In the genomic region with DNA sequence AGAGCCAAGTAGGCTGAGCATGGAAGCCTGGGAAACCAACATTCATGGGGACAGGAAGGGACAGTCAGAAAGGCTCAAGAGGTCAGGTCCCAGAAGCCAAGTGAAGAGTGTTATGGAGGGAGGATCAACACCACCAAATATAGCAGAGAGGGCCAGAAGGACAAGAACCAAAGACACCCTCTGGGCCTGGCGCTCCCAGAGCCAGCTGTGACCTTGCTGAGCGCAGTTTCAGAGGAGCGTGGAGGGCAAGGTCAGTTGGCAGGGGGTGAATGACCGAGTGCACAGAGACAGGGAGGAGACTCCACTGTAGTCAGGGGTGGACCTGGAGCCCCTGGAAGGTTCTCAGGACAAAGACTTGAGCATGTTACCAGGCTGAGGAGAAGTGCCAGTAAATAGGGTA, we compare ENCODE assay signal across 21 cellular contexts. TPM values are rescaled to one million over a fixed set of nuclear protein-coding genes. Genes with fewer than 3 reads are reported as not detected.
A peak's percentile ranks its signal among the peaks of the same experiment; 100 is the strongest.
DNase-seq lines count a peak whose midpoint lies in the region; ATAC-seq, FAIRE-seq and TF ChIP-seq lines count a peak whose summit lies in the region.
"Had no signal": no experiment of that assay in that cellular context is flagged by ENCODE, and none has a peak within 500 bp of the region (broad histone marks: within the 10 kb centered on the region; RNA-seq: fewer than 3 reads in every experiment).

No MANE protein-coding gene starts in this region.

- no peak overlapping the region for H2BK5ac ChIP-seq in neuronal stem cell (ENCODE audit: low read length)

- in situ Hi-C loops in HepG2 (cut with HindIII; ENCODE audit: extremely low pct_ligation_motif_present, low pct_unique_long_range_greater_than_20kb) = no loop called here

- no peaks in the 10 kb centered on the region for H3K79me2 ChIP-seq in HepG2 (ENCODE audit: insufficient read depth, low read length)

- peaks cover 14% of the 10 kb centered on the region for H3K27me3 Mint-ChIP-seq in endothelial cell (ENCODE audit: unreplicated experiment)
- peaks cover 13% of the 10 kb centered on the region for H3K27me3 Mint-ChIP-seq in activated naive CD4-positive, alpha-beta T cell treated with anti-CD3 and anti-CD28 coated beads, Interleukin-2, amount 10 ng/mL, durations not matched to agents 7 days and 5 days

- no peaks in the 10 kb centered on the region for H3K4me1 ChIP-seq in liver (ENCODE audit: control insufficient read depth in 4 of 4, insufficient read depth in 4 of 4, low read length in 3 of 4)
- H3K4me1 ChIP-seq in HepG2 (ENCODE audit: insufficient read depth, low read length) = peaks cover 10% of the 10 kb centered on the region
- peaks cover 0 to 6% of the 10 kb centered on the region in 2 donors for H3K4me1 ChIP-seq in neuronal stem cell (ENCODE audit: control insufficient read depth in 2 of 2, insufficient read depth in 1 of 2, low read depth in 1 of 2, low read length in 2 of 2)

- intact Hi-C loops in HepG2 (cut with micrococcal nuclease; ENCODE audit: unreplicated experiment) = no loop called here

- no peak overlapping the region for H3K27ac Mint-ChIP-seq in endothelial cell (ENCODE audit: unreplicated experiment)
- H3K27ac Mint-ChIP-seq in activated naive CD4-positive, alpha-beta T cell treated with anti-CD3 and anti-CD28 coated beads, Interleukin-2, amount 10 ng/mL, durations not matched to agents 7 days and 5 days = no peak overlapping the region
- H3K27ac Mint-ChIP-seq: CD4-positive, alpha-beta T cell had no signal

- H3K4me3 ChIP-seq in liver (ENCODE audit: low read depth in 1 of 3, low read length in 3 of 3) (no peak overlapping the region), HepG2 (replicated peaks in 1 of 3; ENCODE audit: insufficient read depth in 1 of 3, low read depth in 2 of 3, low read length in 3 of 3) (no peak overlapping the region), neuronal stem cell (ENCODE audit: low read length in 2 of 2) (no peak overlapping the region)
- H3K4me3 ChIP-seq: GM23248 had no signal

- no peak for FAIRE-seq in HepG2 (lab: Jason Lieb, UNC)
- FAIRE-seq: GM12891, GM19239, H54 had no signal

- no peak overlapping the region for H3K18ac ChIP-seq in neuronal stem cell (ENCODE audit: low read length)

- H3K23ac ChIP-seq in neuronal stem cell (ENCODE audit: low read depth, low read length, poor library complexity) = no peak overlapping the region

- peaks cover 28% of the 10 kb centered on the region for H3K36me3 Mint-ChIP-seq in endothelial cell (ENCODE audit: low read depth, unreplicated experiment)
- peaks cover 4% of the 10 kb centered on the region for H3K36me3 Mint-ChIP-seq in activated naive CD4-positive, alpha-beta T cell treated with anti-CD3 and anti-CD28 coated beads, Interleukin-2, amount 10 ng/mL, durations not matched to agents 7 days and 5 days

- TF ChIP-seq RAD21 in liver (IDR thresholded peaks at IDR 0.05) = no peak
- no peak for TF ChIP-seq RAD21 in HepG2 (CRISPR knock-in tag; IDR thresholded peaks at IDR 0.05)

- H2BK15ac ChIP-seq in neuronal stem cell (ENCODE audit: low read length) = no peak overlapping the region

- peak overlapping the region; percentile 12 for H3K4me3 Mint-ChIP-seq in endothelial cell (ENCODE audit: unreplicated experiment)
- H3K4me3 Mint-ChIP-seq in activated naive CD4-positive, alpha-beta T cell treated with anti-CD3 and anti-CD28 coated beads, Interleukin-2, amount 10 ng/mL, durations not matched to agents 7 days and 5 days = no peak overlapping the region
- H3K4me3 Mint-ChIP-seq: CD4-positive, alpha-beta T cell had no signal

- no peaks in the 10 kb centered on the region for H3K9me3 Mint-ChIP-seq in endothelial cell (ENCODE audit: unreplicated experiment)
- no peaks in the 10 kb centered on the region for H3K9me3 Mint-ChIP-seq in activated naive CD4-positive, alpha-beta T cell treated with anti-CD3 and anti-CD28 coated beads, Interleukin-2, amount 10 ng/mL, durations not matched to agents 7 days and 5 days
- H3K9me3 Mint-ChIP-seq: CD4-positive, alpha-beta T cell had no signal

- no peak for TF ChIP-seq EP300 in HepG2 (IDR thresholded peaks at IDR 0.05; ENCODE audit: low read depth in 2 of 2, low read length in 2 of 2)
- TF ChIP-seq EP300 in HepG2 (CRISPR knock-in tag; IDR thresholded peaks at IDR 0.05; ENCODE audit: borderline replicate concordance) = no peak

- H2BK120ac ChIP-seq in neuronal stem cell (ENCODE audit: low read depth, low read length) = no peak overlapping the region

- H4K91ac ChIP-seq in neuronal stem cell (ENCODE audit: low read depth, low read length, poor library complexity) = no peak overlapping the region

- POLR2A ChIA-PET in HepG2 (lab: Yijun Ruan, JAX) = no interaction called here

- H3K27ac ChIP-seq in liver (ENCODE audit: low read depth in 1 of 2, low read length in 2 of 2) = no peak overlapping the region
- no peak overlapping the region for H3K27ac ChIP-seq in HepG2 (ENCODE audit: extremely low read length, insufficient read depth, low read length)
- no peak overlapping the region for H3K27ac ChIP-seq in neuronal stem cell (replicated peaks; ENCODE audit: low read length)
- H3K27ac ChIP-seq: GM23248 had no signal

- no peak overlapping the region for H3K4me2 ChIP-seq in HepG2 (ENCODE audit: low read depth, low read length)
- no peak overlapping the region for H3K4me2 ChIP-seq in neuronal stem cell (ENCODE audit: insufficient read depth, low read length, poor library complexity, severe bottlenecking)

- peaks cover 14% of the 10 kb centered on the region for H3K4me1 Mint-ChIP-seq in endothelial cell (ENCODE audit: unreplicated experiment)
- no peaks in the 10 kb centered on the region for H3K4me1 Mint-ChIP-seq in activated naive CD4-positive, alpha-beta T cell treated with anti-CD3 and anti-CD28 coated beads, Interleukin-2, amount 10 ng/mL, durations not matched to agents 7 days and 5 days

- no peak overlapping the region for H3K4ac ChIP-seq in neuronal stem cell (ENCODE audit: low read length)

- H3K27me3 ChIP-seq in liver (ENCODE audit: control insufficient read depth in 4 of 4, insufficient read depth in 4 of 4, low read length in 3 of 4) = no peaks in the 10 kb centered on the region
- peaks cover 4 to 10% of the 10 kb centered on the region in 2 experiments; a peak in 3 of 5 replicates for H3K27me3 ChIP-seq in HepG2 (ENCODE audit: control insufficient read depth in 1 of 2, insufficient read depth in 2 of 2, low read length in 2 of 2)
- peaks cover 0 to 4% (median 0%) of the 10 kb centered on the region in 3 experiments for H3K27me3 ChIP-seq in neuronal stem cell (ENCODE audit: control insufficient read depth in 3 of 3, insufficient read depth in 3 of 3, low read depth in 1 of 3, low read length in 3 of 3)

- CTCF ChIA-PET in HepG2 (lab: Yijun Ruan, JAX; ENCODE audit: low intra/inter-chr PET ratio, low total read pairs) = no interaction called here
- CTCF ChIA-PET in activated naive CD4-positive, alpha-beta T cell treated with anti-CD3 and anti-CD28 coated beads, Interleukin-2, amount 10 ng/mL, durations not matched to agents 7 days and 5 days (lab: Charles Lee) = no interaction called here

- H2AK5ac ChIP-seq in neuronal stem cell (ENCODE audit: low read depth, low read length) = peak overlapping the region; percentile 53

- no peaks in the 10 kb centered on the region for H3K9me3 ChIP-seq in liver (ENCODE audit: control insufficient read depth in 4 of 4, low read length in 3 of 4)
- no peaks in the 10 kb centered on the region for H3K9me3 ChIP-seq in HepG2 (ENCODE audit: low read length)
- H3K9me3 ChIP-seq in neuronal stem cell (replicated peaks in 1 of 2; ENCODE audit: control insufficient read depth in 2 of 2, insufficient read depth in 1 of 2, low read depth in 1 of 2, low read length in 2 of 2) = peaks cover 0 to 2% of the 10 kb centered on the region in 2 donors

- H3K36me3 ChIP-seq in liver (ENCODE audit: control insufficient read depth in 4 of 4, insufficient read depth in 3 of 4, low read depth in 1 of 4, low read length in 3 of 4) (peaks cover 0 to 18% (median 5%) of the 10 kb centered on the region in 4 donors), HepG2 (replicated peaks in 1 of 2; ENCODE audit: control insufficient read depth in 1 of 2, insufficient read depth in 2 of 2, low read length in 2 of 2) (peaks cover 2 to 16% of the 10 kb centered on the region in 2 experiments), neuronal stem cell (replicated peaks in 1 of 2; ENCODE audit: control insufficient read depth in 2 of 2, insufficient read depth in 2 of 2, low read length in 2 of 2) (peaks cover 21 to 25% of the 10 kb centered on the region in 2 donors)

- no peak overlapping the region for H4K8ac ChIP-seq in neuronal stem cell (ENCODE audit: low read depth, low read length)

- DNase-seq in HepG2 (ENCODE audit: low spot score) (no peak), endothelial cell (ENCODE audit: low spot score) (no peak), neuronal stem cell (ENCODE audit: low spot score) (no peak), GDM1 (lab: John Stamatoyannopoulos, UW) (no peak)
- no peak for DNase-seq in activated naive CD4-positive, alpha-beta T cell treated with anti-CD3 and anti-CD28 coated beads, Interleukin-2, amount 10 ng/mL, durations not matched to agents 7 days and 5 days
- DNase-seq: 8988T; C1 segment of cervical spinal cord; CD4-positive, alpha-beta T cell; DND-41; EL; GM23248; HCEC 1CT had no signal

- TF ChIP-seq CTCF in liver (IDR thresholded peaks at IDR 0.05; ENCODE audit: low read depth, low read length, missing input control) = no peak
- TF ChIP-seq CTCF in HepG2 (CRISPR knock-in tag; IDR thresholded peaks at IDR 0.05) = no peak
- TF ChIP-seq CTCF in endothelial cell (IDR thresholded peaks at IDR 0.05; ENCODE audit: unreplicated experiment) = no peak

- 49% methylated on average over 4 of the region's 4 CpGs for WGBS in liver
- 77% methylated on average over 4 of the region's 4 CpGs for WGBS in HepG2 (ENCODE audit: low lambda C conversion rate)
- no CpG with 5 or more reads among the region's 4 CpGs for WGBS in neuronal stem cell (ENCODE audit: extremely low coverage in 2 of 2, insufficient read length in 2 of 2, insufficient replicate concordance in 1 of 2), 2 donors

- H2AFZ ChIP-seq in HepG2 (ENCODE audit: low read length) = no peak overlapping the region
- no peak overlapping the region for H2AFZ ChIP-seq in neuronal stem cell (ENCODE audit: low read length)
- H2AFZ ChIP-seq: GM23248 had no signal

- no TSS peak for BruUV-seq in HepG2 (replicated peaks; lab: Mats Ljungman, UMichigan)

- ATAC-seq in HepG2 (no peak), GM21576 (IDR thresholded peaks at IDR 0.05; ENCODE audit: unreplicated experiment) (no peak)

- no peaks in the 10 kb centered on the region for H4K20me1 ChIP-seq in HepG2 (ENCODE audit: insufficient read depth, low read length)

- TF ChIP-seq POLR2A in HepG2 (IDR thresholded peaks at IDR 0.05; ENCODE audit: insufficient read depth in 1 of 2, low read depth in 2 of 2, low read length in 2 of 2) = no peak

- no peak overlapping the region for H3K14ac ChIP-seq in neuronal stem cell (ENCODE audit: low read length)

- H3K9ac ChIP-seq in liver (ENCODE audit: low read depth in 1 of 2, low read length in 2 of 2) (no peak overlapping the region), HepG2 (ENCODE audit: insufficient read depth, low read depth, low read length) (no peak overlapping the region), neuronal stem cell (ENCODE audit: low read depth, low read length, poor library complexity) (no peak overlapping the region)
- H3K9ac ChIP-seq: GM23248 had no signal

- H3K79me1 ChIP-seq in neuronal stem cell (ENCODE audit: low read depth, low read length) = no peaks in the 10 kb centered on the region

- no peak overlapping the region for H2BK12ac ChIP-seq in neuronal stem cell (ENCODE audit: low read length)

RNA-seq across cellular contexts. Expression of gene ASCL5, which starts 4.4 kb away (rescaled TPM):
- total RNA-seq in liver (not detected), HepG2 (2016; rRNA removed; fragmentation: Illumina TruSeq; extraction: Trizol) (not detected in 2 replicates), endothelial cell (ENCODE audit: unreplicated experiment) (not detected)
- polyA plus RNA-seq in liver (not detected), HepG2 (2011; rRNA removed) (not detected in 2 replicates)
- total RNA-seq in HepG2 (2016; cell fraction: cytosol; rRNA removed; fragmentation: Illumina TruSeq; extraction: Trizol; ENCODE audit: low read depth) = not detected in 2 replicates
- not detected in 2 replicates for total RNA-seq in HepG2 (2016; cell fraction: insoluble cytoplasmic fraction; rRNA removed; fragmentation: Illumina TruSeq; extraction: Trizol)
- total RNA-seq in HepG2 (2016; cell fraction: membrane; rRNA removed; fragmentation: Illumina TruSeq; extraction: Trizol) = not detected in 2 replicates
- total RNA-seq in HepG2 (2016; cell fraction: nucleus; rRNA removed; fragmentation: Illumina TruSeq; extraction: Trizol) = not detected in 2 replicates
- polyA plus RNA-seq in HepG2 (2011; cell fraction: cytosol; rRNA removed) = not detected in 2 replicates
- 0.08 and 0.09 TPM in 2 replicates for polyA plus RNA-seq in HepG2 (2011; cell fraction: nucleus; rRNA removed)
- not detected in 2 replicates for polyA plus RNA-seq in HepG2 (2012)
- polyA plus RNA-seq in HepG2 (2016; cell fraction: cytosol; fragmentation: Illumina TruSeq; extraction: Trizol; ENCODE audit: low read depth) = not detected in 2 replicates
- not detected in 2 replicates for polyA plus RNA-seq in HepG2 (2016; cell fraction: insoluble cytoplasmic fraction; fragmentation: Illumina TruSeq; extraction: Trizol; ENCODE audit: low read depth)
- not detected in 2 replicates for polyA plus RNA-seq in HepG2 (2016; cell fraction: membrane; fragmentation: Illumina TruSeq; extraction: Trizol; ENCODE audit: low read depth)
- polyA plus RNA-seq in HepG2 (2016; cell fraction: nucleus; fragmentation: Illumina TruSeq; extraction: Trizol; ENCODE audit: insufficient read depth, low read depth) = not detected in 2 replicates
- not detected in 2 replicates for polyA minus RNA-seq in HepG2 (2011; rRNA and poly(A)+ RNA removed; ENCODE audit: low replicate concordance)
- not detected in 2 replicates for polyA minus RNA-seq in HepG2 (2011; cell fraction: cytosol; rRNA and poly(A)+ RNA removed)
- not detected in 2 replicates for polyA minus RNA-seq in HepG2 (2011; cell fraction: nucleus; rRNA and poly(A)+ RNA removed)
- 0.04 TPM for polyA plus RNA-seq in neuronal stem cell (2013, experiment 1 of 2)
- polyA plus RNA-seq in neuronal stem cell (2013, experiment 2 of 2) = 0.03 TPM
- total RNA-seq: A673, GM23248, HT-29 had no signal
- polyA plus RNA-seq: AG04450, GM23248 had no signal

RNA-seq across cellular contexts. Expression of gene CACNA1S, which starts 19.2 kb away (rescaled TPM):
- total RNA-seq in liver (under 1 TPM; under 0.01 to 0.33 TPM), HepG2 (2016; rRNA removed; fragmentation: Illumina TruSeq; extraction: Trizol) (not detected in 2 replicates), endothelial cell (ENCODE audit: unreplicated experiment) (0.08 TPM)
- polyA plus RNA-seq in liver (not detected), HepG2 (2011; rRNA removed) (not detected in 2 replicates)
- not detected in 2 replicates for total RNA-seq in HepG2 (2016; cell fraction: cytosol; rRNA removed; fragmentation: Illumina TruSeq; extraction: Trizol; ENCODE audit: low read depth)
- total RNA-seq in HepG2 (2016; cell fraction: insoluble cytoplasmic fraction; rRNA removed; fragmentation: Illumina TruSeq; extraction: Trizol) = not detected in 2 replicates
- not detected in 2 replicates for total RNA-seq in HepG2 (2016; cell fraction: membrane; rRNA removed; fragmentation: Illumina TruSeq; extraction: Trizol)
- total RNA-seq in HepG2 (2016; cell fraction: nucleus; rRNA removed; fragmentation: Illumina TruSeq; extraction: Trizol) = not detected in 2 replicates
- not detected in 2 replicates for polyA plus RNA-seq in HepG2 (2011; cell fraction: cytosol; rRNA removed)
- not detected in 2 replicates for polyA plus RNA-seq in HepG2 (2011; cell fraction: nucleus; rRNA removed)
- not detected in 2 replicates for polyA plus RNA-seq in HepG2 (2012)
- polyA plus RNA-seq in HepG2 (2016; cell fraction: cytosol; fragmentation: Illumina TruSeq; extraction: Trizol; ENCODE audit: low read depth) = not detected in 2 replicates
- not detected in 2 replicates for polyA plus RNA-seq in HepG2 (2016; cell fraction: insoluble cytoplasmic fraction; fragmentation: Illumina TruSeq; extraction: Trizol; ENCODE audit: low read depth)
- not detected in 2 replicates for polyA plus RNA-seq in HepG2 (2016; cell fraction: membrane; fragmentation: Illumina TruSeq; extraction: Trizol; ENCODE audit: low read depth)
- not detected in 2 replicates for polyA plus RNA-seq in HepG2 (2016; cell fraction: nucleus; fragmentation: Illumina TruSeq; extraction: Trizol; ENCODE audit: insufficient read depth, low read depth)
- 0.02 TPM in 1 of 2 replicates, not detected in the other for polyA minus RNA-seq in HepG2 (2011; rRNA and poly(A)+ RNA removed; ENCODE audit: low replicate concordance)
- not detected in 2 replicates for polyA minus RNA-seq in HepG2 (2011; cell fraction: cytosol; rRNA and poly(A)+ RNA removed)
- not detected in 2 replicates for polyA minus RNA-seq in HepG2 (2011; cell fraction: nucleus; rRNA and poly(A)+ RNA removed)
- 0.17 TPM for polyA plus RNA-seq in neuronal stem cell (2013, experiment 1 of 2)
- 0.21 TPM for polyA plus RNA-seq in neuronal stem cell (2013, experiment 2 of 2)
- total RNA-seq: A673; CD4-positive, alpha-beta T cell; G401; GM23248; HT-29 had no signal
- polyA plus RNA-seq: AG04450, GM23248 had no signal

RNA-seq across cellular contexts. Expression of gene TMEM9, which starts 22.9 kb away (rescaled TPM):
- total RNA-seq in liver (10 to 100 TPM; 30.5 to 59.5 TPM), HepG2 (2016; rRNA removed; fragmentation: Illumina TruSeq; extraction: Trizol) (33.6 and 60.9 TPM in 2 replicates), endothelial cell (ENCODE audit: unreplicated experiment) (78.7 TPM)
- polyA plus RNA-seq in liver (10 to 100 TPM; 45.0 to 53.0 TPM), HepG2 (2011; rRNA removed) (102 and 137 TPM in 2 replicates)
- 19.4 and 19.6 TPM in 2 replicates for total RNA-seq in HepG2 (2016; cell fraction: cytosol; rRNA removed; fragmentation: Illumina TruSeq; extraction: Trizol; ENCODE audit: low read depth)
- 34.2 and 64.9 TPM in 2 replicates for total RNA-seq in HepG2 (2016; cell fraction: insoluble cytoplasmic fraction; rRNA removed; fragmentation: Illumina TruSeq; extraction: Trizol)
- total RNA-seq in HepG2 (2016; cell fraction: membrane; rRNA removed; fragmentation: Illumina TruSeq; extraction: Trizol) = 35.3 and 35.6 TPM in 2 replicates
- total RNA-seq in HepG2 (2016; cell fraction: nucleus; rRNA removed; fragmentation: Illumina TruSeq; extraction: Trizol) = 46.5 and 53.8 TPM in 2 replicates
- 89.3 and 100 TPM in 2 replicates for polyA plus RNA-seq in HepG2 (2011; cell fraction: cytosol; rRNA removed)
- polyA plus RNA-seq in HepG2 (2011; cell fraction: nucleus; rRNA removed) = 118 and 132 TPM in 2 replicates
- polyA plus RNA-seq in HepG2 (2012) = 50.9 and 56.1 TPM in 2 replicates
- polyA plus RNA-seq in HepG2 (2016; cell fraction: cytosol; fragmentation: Illumina TruSeq; extraction: Trizol; ENCODE audit: low read depth) = 20.3 and 20.6 TPM in 2 replicates
- 32.1 and 32.2 TPM in 2 replicates for polyA plus RNA-seq in HepG2 (2016; cell fraction: insoluble cytoplasmic fraction; fragmentation: Illumina TruSeq; extraction: Trizol; ENCODE audit: low read depth)
- polyA plus RNA-seq in HepG2 (2016; cell fraction: membrane; fragmentation: Illumina TruSeq; extraction: Trizol; ENCODE audit: low read depth) = 27.0 and 30.2 TPM in 2 replicates
- polyA plus RNA-seq in HepG2 (2016; cell fraction: nucleus; fragmentation: Illumina TruSeq; extraction: Trizol; ENCODE audit: insufficient read depth, low read depth) = 79.2 and 83.5 TPM in 2 replicates
- 239 and 286 TPM in 2 replicates for polyA minus RNA-seq in HepG2 (2011; rRNA and poly(A)+ RNA removed; ENCODE audit: low replicate concordance)
- polyA minus RNA-seq in HepG2 (2011; cell fraction: cytosol; rRNA and poly(A)+ RNA removed) = 16.9 and 23.5 TPM in 2 replicates
- 14.8 and 15.3 TPM in 2 replicates for polyA minus RNA-seq in HepG2 (2011; cell fraction: nucleus; rRNA and poly(A)+ RNA removed)
- polyA plus RNA-seq in neuronal stem cell (2013, experiment 1 of 2) = 72.8 TPM
- polyA plus RNA-seq in neuronal stem cell (2013, experiment 2 of 2) = 72.0 TPM

RNA-seq across cellular contexts. Expression of gene IGFN1, which starts 59.2 kb away (rescaled TPM):
- under 1 TPM; 0.08 to 0.14 TPM for total RNA-seq in liver
- polyA plus RNA-seq in liver = under 1 TPM in 1 of 2 donors, not detected in 1; 0.03 TPM
- 0.04 TPM in 1 of 2 replicates, not detected in the other for total RNA-seq in HepG2 (2016; rRNA removed; fragmentation: Illumina TruSeq; extraction: Trizol)
- not detected in 2 replicates for total RNA-seq in HepG2 (2016; cell fraction: cytosol; rRNA removed; fragmentation: Illumina TruSeq; extraction: Trizol; ENCODE audit: low read depth)
- 0.03 TPM in 1 of 2 replicates, not detected in the other for total RNA-seq in HepG2 (2016; cell fraction: insoluble cytoplasmic fraction; rRNA removed; fragmentation: Illumina TruSeq; extraction: Trizol)
- total RNA-seq in HepG2 (2016; cell fraction: membrane; rRNA removed; fragmentation: Illumina TruSeq; extraction: Trizol) = not detected in 2 replicates
- total RNA-seq in HepG2 (2016; cell fraction: nucleus; rRNA removed; fragmentation: Illumina TruSeq; extraction: Trizol) = 0.09 and 0.22 TPM in 2 replicates
- polyA plus RNA-seq in HepG2 (2011; rRNA removed) = 0.05 and 0.22 TPM in 2 replicates
- polyA plus RNA-seq in HepG2 (2011; cell fraction: cytosol; rRNA removed) = 0.01 TPM in 2 replicates
- polyA plus RNA-seq in HepG2 (2011; cell fraction: nucleus; rRNA removed) = 1.1 and 1.3 TPM in 2 replicates
- polyA plus RNA-seq in HepG2 (2012) = 0.05 and 0.20 TPM in 2 replicates
- not detected in 2 replicates for polyA plus RNA-seq in HepG2 (2016; cell fraction: cytosol; fragmentation: Illumina TruSeq; extraction: Trizol; ENCODE audit: low read depth)
- polyA plus RNA-seq in HepG2 (2016; cell fraction: insoluble cytoplasmic fraction; fragmentation: Illumina TruSeq; extraction: Trizol; ENCODE audit: low read depth) = 0.05 TPM in 1 of 2 replicates, not detected in the other
- polyA plus RNA-seq in HepG2 (2016; cell fraction: membrane; fragmentation: Illumina TruSeq; extraction: Trizol; ENCODE audit: low read depth) = not detected in 2 replicates
- 1.1 and 1.3 TPM in 2 replicates for polyA plus RNA-seq in HepG2 (2016; cell fraction: nucleus; fragmentation: Illumina TruSeq; extraction: Trizol; ENCODE audit: insufficient read depth, low read depth)
- polyA minus RNA-seq in HepG2 (2011; rRNA and poly(A)+ RNA removed; ENCODE audit: low replicate concordance) = not detected in 2 replicates
- polyA minus RNA-seq in HepG2 (2011; cell fraction: cytosol; rRNA and poly(A)+ RNA removed) = 0.09 TPM in 1 of 2 replicates, not detected in the other
- 0.12 and 0.13 TPM in 2 replicates for polyA minus RNA-seq in HepG2 (2011; cell fraction: nucleus; rRNA and poly(A)+ RNA removed)
- total RNA-seq in endothelial cell (ENCODE audit: unreplicated experiment) = not detected
- 0.15 TPM for polyA plus RNA-seq in neuronal stem cell (2013, experiment 1 of 2)
- polyA plus RNA-seq in neuronal stem cell (2013, experiment 2 of 2) = 0.12 TPM
- total RNA-seq: CD4-positive, alpha-beta T cell; GM23248 had no signal
- polyA plus RNA-seq: AG04450, GM23248 had no signal
